2 cellular contexts compared by ENCODE assay signal in the genomic region with DNA sequence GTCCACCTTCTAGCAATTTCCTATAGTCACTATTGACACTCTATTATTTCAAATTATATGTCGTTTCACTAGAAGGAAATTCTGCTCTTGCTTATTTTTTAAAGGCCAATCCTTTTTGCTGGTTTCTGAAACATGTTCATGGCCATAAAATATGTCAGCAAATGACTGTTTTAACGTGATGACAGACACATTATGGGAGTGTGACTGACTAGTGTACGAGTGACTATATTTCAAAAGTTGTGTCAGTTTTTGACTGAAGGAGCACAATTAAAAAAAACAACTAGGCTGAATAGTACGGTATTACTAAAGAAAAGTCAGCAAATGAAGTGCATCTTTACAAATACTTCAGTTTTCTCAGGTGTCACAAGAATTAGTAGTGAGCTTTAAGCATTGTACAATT.
TF ChIP-seq lines count a peak whose summit lies in the region.

No MANE protein-coding gene starts in this region.

TF ChIP-seq in HEK293, 187 proteins besides CTCF, POLR2A, EP300 and RAD21 (continued from another document):
- TF ChIP-seq WT1 (tag by site-specific recombination; IDR thresholded peaks at IDR 0.05) = 0 out of 2 replicates have a peak, but pooled peaks have one; percentile 27
- TF ChIP-seq ZNF768 (tag by site-specific recombination; IDR thresholded peaks at IDR 0.05) = no peak
- TF ChIP-seq ZNF561 (tag by site-specific recombination; IDR thresholded peaks at IDR 0.05; ENCODE audit: borderline replicate concordance) = no peak
- TF ChIP-seq PRDM2 (tag by site-specific recombination; IDR thresholded peaks at IDR 0.05; ENCODE audit: borderline replicate concordance) = no peak

TF ChIP-seq in K562, 482 proteins besides CTCF, POLR2A, EP300 and RAD21 (continued from another document):
- peak; percentile 26; the same call in 1 of the 2 replicates for TF ChIP-seq PKNOX1 (IDR thresholded peaks at IDR 0.05)
- TF ChIP-seq, protein P1, sequence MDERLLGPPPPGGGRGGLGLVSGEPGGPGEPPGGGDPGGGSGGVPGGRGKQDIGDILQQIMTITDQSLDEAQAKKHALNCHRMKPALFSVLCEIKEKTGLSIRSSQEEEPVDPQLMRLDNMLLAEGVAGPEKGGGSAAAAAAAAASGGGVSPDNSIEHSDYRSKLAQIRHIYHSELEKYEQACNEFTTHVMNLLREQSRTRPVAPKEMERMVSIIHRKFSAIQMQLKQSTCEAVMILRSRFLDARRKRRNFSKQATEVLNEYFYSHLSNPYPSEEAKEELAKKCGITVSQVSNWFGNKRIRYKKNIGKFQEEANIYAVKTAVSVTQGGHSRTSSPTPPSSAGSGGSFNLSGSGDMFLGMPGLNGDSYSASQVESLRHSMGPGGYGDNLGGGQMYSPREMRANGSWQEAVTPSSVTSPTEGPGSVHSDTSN (CRISPR knock-in tag; IDR thresholded peaks at IDR 0.05; ENCODE audit: low read depth) = no peak
- TF ChIP-seq, protein P1 (tag; conservative IDR thresholded peaks at IDR 0.05; ENCODE audit: low read depth) = peak; percentile 94
- peak; percentile 80 for TF ChIP-seq MEIS2 (IDR thresholded peaks at IDR 0.05; ENCODE audit: partially characterized antibody)
TF ChIP-seq in K562: peak in this region for 4.
